7 cellular contexts compared by ENCODE assay signal in genomic region chr9:127714020-127714835, GRCh38. TPM values are rescaled to one million over a fixed set of nuclear protein-coding genes. Genes with fewer than 3 reads are reported as not detected.
DNase-seq lines count a peak whose midpoint lies in the region; ATAC-seq and TF ChIP-seq lines count a peak whose summit lies in the region.

No MANE protein-coding gene starts in this region.

- no peak for TF ChIP-seq CTCF in H9 (conservative IDR thresholded peaks at IDR 0.05)
- TF ChIP-seq CTCF in left ventricle myocardium inferior (IDR thresholded peaks at IDR 0.05; ENCODE audit: borderline replicate concordance): no peak
- no peak for TF ChIP-seq CTCF in spleen (IDR thresholded peaks at IDR 0.05 in 8 of 11, conservative IDR thresholded peaks at IDR 0.05 in 3 of 11)

- H3K4me3 ChIP-seq in left ventricle myocardium inferior: peak overlapping the region; percentile 94
- peak overlapping the region; percentile 57 to 94 (median 76) for H3K4me3 ChIP-seq in spleen

- H2BK5ac ChIP-seq in H9 (ENCODE audit: insufficient read length, low read length): no peak overlapping the region

- H2BK15ac ChIP-seq in H9 (ENCODE audit: low read depth, low read length): no peak overlapping the region

- H3K9me3 Mint-ChIP-seq in H9: no peaks in the 10 kb centered on the region

- no peak overlapping the region for H3K14ac ChIP-seq in H9 (ENCODE audit: insufficient read depth, low read length)

- H3K36me3 Mint-ChIP-seq in H9 (ENCODE audit: insufficient read depth in 1 of 3, low read depth in 3 of 3): no peaks in the 10 kb centered on the region; a peak in 1 of 7 replicates
- H3K36me3 Mint-ChIP-seq in T-helper 17 cell (ENCODE audit: low read depth): peaks cover 3% of the 10 kb centered on the region

- H3K4ac ChIP-seq in H9 (ENCODE audit: low read depth, low read length): no peak overlapping the region

- H2BK12ac ChIP-seq in H9 (ENCODE audit: insufficient read length, low read depth, low read length): no peak overlapping the region

- no peak overlapping the region for H2BK120ac ChIP-seq in H9 (ENCODE audit: low read depth, low read length, poor library complexity, severe bottlenecking)

- H3K4me3 Mint-ChIP-seq in H9 (peak overlapping the region; percentile 68 to 83), T-helper 17 cell (peak overlapping the region; percentile 84)

- ATAC-seq in T-helper 17 cell (no peak), HG03039 (IDR thresholded peaks at IDR 0.05; ENCODE audit: unreplicated experiment) (no peak)

- no peak overlapping the region for H3K56ac ChIP-seq in H9 (ENCODE audit: insufficient read length, low read depth, low read length)

- intact Hi-C loops in left ventricle myocardium inferior (cut with micrococcal nuclease): no loop called here
- intact Hi-C loops in spleen (cut with DNase I; ENCODE audit: low total_unique reads): no loop called here

- peak overlapping the region; percentile 54 for H3K4me2 ChIP-seq in H9 (ENCODE audit: insufficient read depth, insufficient read length, low read length)

- no peak overlapping the region for H3K18ac ChIP-seq in H9 (ENCODE audit: insufficient read length, low read depth, low read length)

- H4K91ac ChIP-seq in H9 (ENCODE audit: insufficient read length, low read depth, low read length): no peak overlapping the region

- H3K27ac ChIP-seq in H9 (ENCODE audit: insufficient read length, low read depth, low read length): no peak overlapping the region
- no peak overlapping the region for H3K27ac ChIP-seq in left ventricle myocardium inferior (replicated peaks)
- peak overlapping the region in 2 of 8 donors; percentile 90 to 91 for H3K27ac ChIP-seq in spleen

- DNase-seq in H9 (no peak), T-helper 17 cell (no peak), left ventricle myocardium inferior (no peak), spleen (peak; percentile 82)
- no peak for DNase-seq in stimulated activated naive CD4-positive, alpha-beta T cell (lab: John Stamatoyannopoulos, UW)
- DNase-seq in activated CD4-positive, CD25-positive, alpha-beta regulatory T cell treated with anti-CD3 and anti-CD28 coated beads, Interleukin-2, amount 50 U/mL, for 72 hours: no peak

- H2AK5ac ChIP-seq in H9 (ENCODE audit: insufficient read length, low read length): no peak overlapping the region

- no peak overlapping the region for H4K5ac ChIP-seq in H9 (ENCODE audit: insufficient read length, low read depth, low read length)

- H3K4me1 ChIP-seq in H9 (ENCODE audit: insufficient read depth, low read length) (no peaks in the 10 kb centered on the region; the same call in 1 of the 2 replicates), left ventricle myocardium inferior (peaks cover 37% of the 10 kb centered on the region), spleen (peaks cover 11 to 53% (median 37%) of the 10 kb centered on the region in 6 donors)

- peaks cover 24 to 34% of the 10 kb centered on the region in 2 experiments for H3K4me1 Mint-ChIP-seq in H9
- H3K4me1 Mint-ChIP-seq in T-helper 17 cell: peaks cover 17% of the 10 kb centered on the region

- H3K27ac Mint-ChIP-seq in H9: no peak overlapping the region; a peak in 1 of 7 replicates
- H3K27ac Mint-ChIP-seq in T-helper 17 cell: no peak overlapping the region

- H3T11ph ChIP-seq in H9 (ENCODE audit: low read length): no peak overlapping the region

- no peaks in the 10 kb centered on the region for H3K79me1 ChIP-seq in H9 (ENCODE audit: insufficient read depth, low read depth, low read length, poor library complexity, severe bottlenecking)

- no peak for TF ChIP-seq POLR2A in spleen (IDR thresholded peaks at IDR 0.05)

- H3K36me3 ChIP-seq in left ventricle myocardium inferior (no peaks in the 10 kb centered on the region), spleen (peaks cover 0 to 12% (median 0%) of the 10 kb centered on the region in 6 donors)

- H3K79me2 ChIP-seq in H9 (ENCODE audit: insufficient read depth, low read length): no peaks in the 10 kb centered on the region

- H4K8ac ChIP-seq in H9 (replicated peaks; ENCODE audit: insufficient read length, low read depth, low read length): no peak overlapping the region

- no peak overlapping the region for H3K23ac ChIP-seq in H9 (ENCODE audit: insufficient read length, low read depth, low read length)

- no peak overlapping the region for H2AFZ ChIP-seq in H9 (ENCODE audit: low read length)

- no CpG with 5 or more reads among the region's 21 CpGs for WGBS in H9 (ENCODE audit: extremely low coverage, insufficient read length, low lambda C conversion rate)
- WGBS in spleen, 5 donors: 37 to 79% (median 76%) methylated on average over 10 to 21 of the region's 21 CpGs

- H3K9ac ChIP-seq in H9 (ENCODE audit: extremely low read depth, insufficient read length, low read length): no peak overlapping the region

- H4K20me1 ChIP-seq in H9 (ENCODE audit: control insufficient read depth, insufficient read depth, insufficient read length): no peaks in the 10 kb centered on the region

- peaks cover 7% of the 10 kb centered on the region for H3K27me3 Mint-ChIP-seq in H9 (ENCODE audit: low read depth)
- H3K27me3 Mint-ChIP-seq in T-helper 17 cell: no peaks in the 10 kb centered on the region

- H3K9me3 ChIP-seq in H9 (ENCODE audit: control insufficient read depth, low read depth, low read length) (no peaks in the 10 kb centered on the region), T-helper 17 cell (ENCODE audit: control insufficient read depth, low read length, poor library complexity, severe bottlenecking) (no peaks in the 10 kb centered on the region), left ventricle myocardium inferior (replicated peaks) (no peaks in the 10 kb centered on the region), spleen (no peaks in the 10 kb centered on the region)

- peaks cover 13% of the 10 kb centered on the region for H3K23me2 ChIP-seq in H9 (ENCODE audit: insufficient read length, low read depth, low read length, poor library complexity, severe bottlenecking)

- no peaks in the 10 kb centered on the region for H3K27me3 ChIP-seq in H9 (ENCODE audit: insufficient read depth, low read length)
- H3K27me3 ChIP-seq in left ventricle myocardium inferior (ENCODE audit: low read depth): no peaks in the 10 kb centered on the region
- no peaks in the 10 kb centered on the region for H3K27me3 ChIP-seq in spleen (replicated peaks in 1 of 7)

- H2BK20ac ChIP-seq in H9 (ENCODE audit: low read depth, low read length, poor library complexity, severe bottlenecking): no peak overlapping the region

RNA-seq across cellular contexts. Expression of gene PTRH1, which starts 1.2 kb away (rescaled TPM):
- total RNA-seq in H9 (2021) (10.6 and 10.9 TPM in 2 replicates), T-helper 17 cell (1 to 10 TPM; 6.6 to 6.7 TPM), left ventricle myocardium inferior (13.9 TPM), spleen (10 to 100 TPM in 4 of 7 donors, 1 to 10 TPM in 3; 8.1 to 17.9 (median 10.7) TPM)
- polyA plus RNA-seq in spleen: 10 to 100 TPM in 2 of 3 donors, 1 to 10 TPM in 1; 7.4 to 17.5 (median 14.7) TPM

RNA-seq across cellular contexts. Expression of gene TTC16, which starts 1.7 kb away (rescaled TPM):
- not detected in 2 replicates for total RNA-seq in H9 (2021)
- 1 to 10 TPM; 3.7 to 4.3 TPM for total RNA-seq in T-helper 17 cell
- 0.25 TPM for total RNA-seq in left ventricle myocardium inferior
- 1 to 10 TPM in 6 of 7 donors, under 1 TPM in 1; 0.60 to 3.1 (median 2.0) TPM for total RNA-seq in spleen
- polyA plus RNA-seq in spleen: under 1 TPM; 0.12 to 0.98 (median 0.61) TPM

RNA-seq across cellular contexts. Expression of gene CFAP157, which starts 7.4 kb away (rescaled TPM):
- total RNA-seq in H9 (2021) (0.15 and 0.22 TPM in 2 replicates), T-helper 17 cell (under 1 TPM in 1 of 2 donors, not detected in 1; 0.27 TPM), left ventricle myocardium inferior (not detected), spleen (under 1 TPM in 4 of 7 donors, not detected in 3; 0.13 to 0.21 (median 0.17) TPM)
- under 1 TPM; 0.09 to 0.13 (median 0.12) TPM for polyA plus RNA-seq in spleen

RNA-seq across cellular contexts. Expression of gene TOR2A, which starts 20.9 kb away (rescaled TPM):
- total RNA-seq in H9 (2021) (13.2 and 16.3 TPM in 2 replicates), T-helper 17 cell (10 to 100 TPM in 1 of 2 donors, 1 to 10 TPM in 1; 9.4 to 10.5 TPM), left ventricle myocardium inferior (2.3 TPM), spleen (10 to 100 TPM; 16.8 to 36.5 (median 24.5) TPM)
- polyA plus RNA-seq in spleen: 10 to 100 TPM; 17.9 to 29.1 (median 18.4) TPM
